ENCODE assay signal across 8 cellular contexts in genomic region chr1:181089017-181089776, GRCh38. TPM values are rescaled to one million over a fixed set of nuclear protein-coding genes. Genes with fewer than 3 reads are reported as not detected.
DNase-seq lines count a peak whose midpoint lies in the region; ATAC-seq and TF ChIP-seq lines count a peak whose summit lies in the region.

No MANE protein-coding gene starts in this region.

- H3K4me3 ChIP-seq in BE2C (ENCODE audit: low read depth, low read length) (peak overlapping the region; percentile 74), fibroblast of villous mesenchyme (ENCODE audit: low read depth, low read length) (peak overlapping the region; percentile 75)

- TF ChIP-seq CTCF in BE2C (IDR thresholded peaks at IDR 0.05; ENCODE audit: low read depth, low read length) (no peak), fibroblast of villous mesenchyme (IDR thresholded peaks at IDR 0.05; ENCODE audit: insufficient read depth, low read depth, low read length) (no peak), progenitor cell of endocrine pancreas (IDR thresholded peaks at IDR 0.05; ENCODE audit: unreplicated experiment) (peak; percentile 10)

- no peaks in the 10 kb centered on the region for H3K27me3 ChIP-seq in BE2C

- H3K9me3 Mint-ChIP-seq in IgD-negative memory B cell (no peaks in the 10 kb centered on the region), progenitor cell of endocrine pancreas (ENCODE audit: low read depth) (no peaks in the 10 kb centered on the region)
- no peaks in the 10 kb centered on the region for H3K9me3 Mint-ChIP-seq in activated T-cell treated with anti-CD3 and anti-CD28 coated beads, Interleukin-2, amount 50 U/mL, for 4 hours

- H3K4me3 Mint-ChIP-seq in IgD-negative memory B cell: peak overlapping the region; percentile 96 to 100 (median 100)
- peak overlapping the region; percentile 100 for H3K4me3 Mint-ChIP-seq in activated T-cell treated with anti-CD3 and anti-CD28 coated beads, Interleukin-2, amount 50 U/mL, for 4 hours
- H3K4me3 Mint-ChIP-seq in progenitor cell of endocrine pancreas (ENCODE audit: low read depth): peak overlapping the region; percentile 89

- no peaks in the 10 kb centered on the region for H3K4me1 ChIP-seq in BE2C

- H3K9me3 ChIP-seq in BE2C: no peaks in the 10 kb centered on the region

- H3K4me1 Mint-ChIP-seq in IgD-negative memory B cell (peaks cover 34 to 43% (median 37%) of the 10 kb centered on the region in 3 donors), progenitor cell of endocrine pancreas (ENCODE audit: low read depth) (peaks cover 19% of the 10 kb centered on the region)
- H3K4me1 Mint-ChIP-seq in activated T-cell treated with anti-CD3 and anti-CD28 coated beads, Interleukin-2, amount 50 U/mL, for 4 hours (ENCODE audit: low read depth): peaks cover 40% of the 10 kb centered on the region

- H3K27me3 Mint-ChIP-seq in IgD-negative memory B cell (no peaks in the 10 kb centered on the region), progenitor cell of endocrine pancreas (peaks cover 63% of the 10 kb centered on the region)
- H3K27me3 Mint-ChIP-seq in activated T-cell treated with anti-CD3 and anti-CD28 coated beads, Interleukin-2, amount 50 U/mL, for 4 hours (ENCODE audit: low read depth): no peaks in the 10 kb centered on the region

- ATAC-seq in GM21381 (IDR thresholded peaks at IDR 0.05; ENCODE audit: unreplicated experiment): peak; percentile 6
- ATAC-seq in activated T-cell treated with anti-CD3 and anti-CD28 coated beads, Interleukin-2, amount 50 U/mL, for 4 hours: peak; percentile 9 to 11

- H3K36me3 Mint-ChIP-seq in IgD-negative memory B cell (peaks cover 12% of the 10 kb centered on the region), progenitor cell of endocrine pancreas (ENCODE audit: insufficient read depth) (no peaks in the 10 kb centered on the region)
- peaks cover 30% of the 10 kb centered on the region for H3K36me3 Mint-ChIP-seq in activated T-cell treated with anti-CD3 and anti-CD28 coated beads, Interleukin-2, amount 50 U/mL, for 4 hours (ENCODE audit: insufficient read depth)

- DNase-seq in BE2C (peak; percentile 58), fibroblast of villous mesenchyme (ENCODE audit: low read depth) (no peak), progenitor cell of endocrine pancreas (ENCODE audit: low spot score, unreplicated experiment) (no peak), mucosa of gallbladder (ENCODE audit: low spot score) (no peak), pons (ENCODE audit: low spot score) (no peak)
- peak; percentile 23 for DNase-seq in activated T-cell treated with anti-CD3 and anti-CD28 coated beads, Interleukin-2, amount 50 U/mL, for 4 hours

- peak overlapping the region; percentile 98 to 100 (median 99) for H3K27ac Mint-ChIP-seq in IgD-negative memory B cell
- peak overlapping the region; percentile 88 for H3K27ac Mint-ChIP-seq in progenitor cell of endocrine pancreas

- no peaks in the 10 kb centered on the region for H3K36me3 ChIP-seq in BE2C

RNA-seq across cellular contexts. Expression of gene IER5, which starts 0.7 kb away (rescaled TPM):
- polyA plus RNA-seq in BE2C (2012; ENCODE audit: insufficient read depth, insufficient read length, low read depth): 9.9 TPM
- 31.0 TPM for polyA plus RNA-seq in IgD-negative memory B cell
- total RNA-seq in activated T-cell treated with anti-CD3 and anti-CD28 coated beads, Interleukin-2, amount 50 U/mL, for 4 hours: 10 to 100 TPM; 43.6 to 58.9 (median 54.9) TPM
- total RNA-seq in fibroblast of villous mesenchyme (31.2 and 45.3 TPM in 2 replicates), progenitor cell of endocrine pancreas (1.7 and 2.3 TPM in 2 replicates), mucosa of gallbladder (13.9 TPM)

RNA-seq across cellular contexts. Expression of gene MR1, which starts 55.4 kb away (rescaled TPM):
- 0.28 TPM for polyA plus RNA-seq in BE2C (2012; ENCODE audit: insufficient read depth, insufficient read length, low read depth)
- 28.3 TPM for polyA plus RNA-seq in IgD-negative memory B cell
- total RNA-seq in activated T-cell treated with anti-CD3 and anti-CD28 coated beads, Interleukin-2, amount 50 U/mL, for 4 hours: 10 to 100 TPM in 1 of 3 donors, 1 to 10 TPM in 2; 6.5 to 10.7 (median 8.3) TPM
- total RNA-seq in fibroblast of villous mesenchyme (17.1 and 35.8 TPM in 2 replicates), progenitor cell of endocrine pancreas (0.57 and 0.64 TPM in 2 replicates), mucosa of gallbladder (26.9 TPM)

Comparison
In these comparisons a context has a peak if more than half of its experiments do, and no peak if none do; other contexts are left out.
1. DNase-seq: peak in BE2C (single experiment) and activated T-cell treated with anti-CD3 and anti-CD28 coated beads, Interleukin-2, amount 50 U/mL, for 4 hours (single experiment); none in fibroblast of villous mesenchyme (single experiment), progenitor cell of endocrine pancreas (single experiment), mucosa of gallbladder (single experiment) and pons (single experiment).
2. Peak in every context shown above with its lines, with median percentiles within 50 percentile points of each other: H3K4me3 Mint-ChIP-seq.